In the genomic region with DNA sequence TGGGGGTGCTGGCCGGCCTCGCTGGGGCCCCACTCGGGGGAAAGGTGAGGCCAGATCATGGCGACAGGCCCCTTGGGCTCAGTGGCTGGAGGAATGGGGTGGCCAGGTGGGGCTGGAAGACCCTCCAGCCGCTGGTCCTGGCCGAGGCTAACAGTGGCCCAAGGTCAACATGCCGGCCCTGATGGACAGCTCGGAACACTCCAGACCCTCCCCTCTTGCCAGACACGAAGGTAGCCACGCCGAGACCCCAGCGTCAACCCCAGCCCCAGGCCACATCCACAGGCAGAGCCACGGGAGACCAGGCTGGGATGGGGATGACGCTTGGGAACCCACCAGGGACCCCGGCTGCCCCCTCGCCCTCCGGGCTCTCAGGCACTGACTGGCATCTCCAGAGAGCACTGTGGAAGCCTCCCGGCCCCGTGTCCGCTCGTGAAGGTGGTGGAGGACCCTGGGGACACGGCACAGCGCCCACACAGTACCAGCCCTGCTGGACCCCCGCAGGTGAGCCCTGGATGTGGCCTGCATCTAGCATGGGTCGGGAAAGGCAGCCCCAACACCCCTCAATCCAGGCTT, we compare ENCODE assay signal across 30 cellular contexts. TPM values are rescaled to one million over a fixed set of nuclear protein-coding genes. Genes with fewer than 3 reads are reported as not detected.
"Had no signal": no experiment of that assay in that cellular context is flagged by ENCODE, and none has a peak within 500 bp of the region (broad histone marks: within the 10 kb centered on the region; RNA-seq: fewer than 3 reads in every experiment).

No MANE protein-coding gene starts in this region.

- H3K4me3 Mint-ChIP-seq: activated CD4-positive, alpha-beta T cell treated with anti-CD3 and anti-CD28 coated beads, Interleukin-2, amount 10 ng/mL, durations not matched to agents 24 days and 14 days; activated CD8-positive, alpha-beta memory T cell treated with anti-CD3 and anti-CD28 coated beads, Interleukin-2, amount 10 ng/mL, durations not matched to agents 7 days and 5 days; activated CD8-positive, alpha-beta T cell treated with anti-CD3 and anti-CD28 coated beads for 36 hours; activated naive CD8-positive, alpha-beta T cell treated with anti-CD3 and anti-CD28 coated beads, Interleukin-2, amount 50 U/mL, for 24 hours; mesothelial cell of epicardium; T-cell; T-helper 2 cell treated with Interferon-gamma antibody and Interleukin-4, amounts not matched to agents 5 μg/mL and 100 μg/mL, for 36 hours had no signal

- H3K27me3 ChIP-seq: ascending aorta, brain microvascular endothelial cell, pancreas had no signal

- H3K36me3 Mint-ChIP-seq: naive thymus-derived CD8-positive, alpha-beta T cell; T-cell had no signal

- FAIRE-seq: colon, kidney, pancreas had no signal

- H3K27ac ChIP-seq: ascending aorta, brain microvascular endothelial cell, dorsolateral prefrontal cortex, epithelial cell of prostate, heart right ventricle, neutrophil, pancreas, psoas muscle, right atrium auricular region, upper lobe of left lung, VCaP had no signal

- H3K9me3 ChIP-seq: ascending aorta, heart right ventricle, neutrophil, pancreas, psoas muscle, right atrium auricular region, upper lobe of left lung had no signal

- H3K27ac Mint-ChIP-seq: activated CD4-positive, alpha-beta T cell treated with anti-CD3 and anti-CD28 coated beads, Interleukin-2, amount 10 ng/mL, durations not matched to agents 24 days and 14 days; activated CD8-positive, alpha-beta memory T cell treated with anti-CD3 and anti-CD28 coated beads, Interleukin-2, amount 10 ng/mL, durations not matched to agents 7 days and 5 days; activated CD8-positive, alpha-beta T cell treated with anti-CD3 and anti-CD28 coated beads for 36 hours; activated naive CD8-positive, alpha-beta T cell treated with anti-CD3 and anti-CD28 coated beads, Interleukin-2, amount 50 U/mL, for 24 hours; mesothelial cell of epicardium; T-cell; T-helper 2 cell treated with Interferon-gamma antibody and Interleukin-4, amounts not matched to agents 5 μg/mL and 100 μg/mL, for 36 hours had no signal

- ATAC-seq: activated CD4-positive, CD25-positive, alpha-beta regulatory T cell treated with anti-CD3 and anti-CD28 coated beads, Interleukin-2, amount 50 U/mL, for 24 hours; activated CD8-positive, alpha-beta memory T cell treated with anti-CD3 and anti-CD28 coated beads, Interleukin-2, amount 10 ng/mL, durations not matched to agents 7 days and 5 days; activated CD8-positive, alpha-beta T cell treated with anti-CD3 and anti-CD28 coated beads for 36 hours; activated naive CD8-positive, alpha-beta T cell treated with anti-CD3 and anti-CD28 coated beads, Interleukin-2, amount 50 U/mL, for 24 hours; stimulated activated naive CD8-positive, alpha-beta T cell treated with anti-CD3 and anti-CD28 coated beads, Interleukin-15, Interleukin-2, amounts not matched to agents 100 U/mL and 50 U/mL, for 24 hours; T-cell had no signal

- H3K27me3 Mint-ChIP-seq: activated CD4-positive, alpha-beta T cell treated with anti-CD3 and anti-CD28 coated beads, Interleukin-2, amount 10 ng/mL, durations not matched to agents 24 days and 14 days; activated CD8-positive, alpha-beta T cell treated with anti-CD3 and anti-CD28 coated beads for 36 hours; activated naive CD8-positive, alpha-beta T cell treated with anti-CD3 and anti-CD28 coated beads, Interleukin-2, amount 50 U/mL, for 24 hours had no signal

- H3K4me3 ChIP-seq: ascending aorta, heart right ventricle, lung, pancreas, psoas muscle, upper lobe of left lung had no signal

- H3K4me1 ChIP-seq: pancreas, psoas muscle had no signal

- H3K36me3 ChIP-seq: brain microvascular endothelial cell, pancreas, right atrium auricular region had no signal

- DNase-seq: activated CD4-positive, alpha-beta T cell treated with anti-CD3 and anti-CD28 coated beads, Interleukin-2, amount 10 ng/mL, durations not matched to agents 24 days and 14 days; activated CD8-positive, alpha-beta memory T cell treated with anti-CD3 and anti-CD28 coated beads, Interleukin-2, amount 10 ng/mL, durations not matched to agents 7 days and 5 days; activated CD8-positive, alpha-beta T cell treated with anti-CD3 and anti-CD28 coated beads for 36 hours; activated effector memory CD4-positive, alpha-beta T cell treated with anti-CD3 and anti-CD28 coated beads, Interleukin-2, amount 50 U/mL, for 16 hours; activated naive CD4-positive, alpha-beta T cell treated with anti-CD3 and anti-CD28 coated beads, Interleukin-2, amount 50 U/mL, for 16 hours; activated naive CD8-positive, alpha-beta T cell treated with anti-CD3 and anti-CD28 coated beads, Interleukin-2, amount 50 U/mL, for 24 hours; activated T-cell treated with anti-CD3 and anti-CD28 coated beads for 4 hours; brain microvascular endothelial cell; caudate nucleus; dorsolateral prefrontal cortex; heart right ventricle; kidney; naive thymus-derived CD8-positive, alpha-beta T cell; stimulated activated CD4-positive, alpha-beta T cell treated with anti-CD3 and anti-CD28 coated beads, Interleukin-12 subunit alpha, Interleukin-12 subunit beta, amount 100 ng/mL, for 4 hours; stimulated activated CD4-positive, alpha-beta T cell treated with anti-CD3 and anti-CD28 coated beads, Interleukin-4, amount 100 ng/mL, for 4 hours; stimulated activated naive CD8-positive, alpha-beta T cell treated with anti-CD3 and anti-CD28 coated beads, Interleukin-15, Interleukin-2, amounts not matched to agents 100 U/mL and 50 U/mL, for 24 hours; T-cell had no signal

- H3K9me3 Mint-ChIP-seq: activated CD4-positive, alpha-beta T cell treated with anti-CD3 and anti-CD28 coated beads, Interleukin-2, amount 10 ng/mL, durations not matched to agents 24 days and 14 days; activated CD8-positive, alpha-beta T cell treated with anti-CD3 and anti-CD28 coated beads for 36 hours; activated naive CD8-positive, alpha-beta T cell treated with anti-CD3 and anti-CD28 coated beads, Interleukin-2, amount 50 U/mL, for 24 hours; mesothelial cell of epicardium; naive thymus-derived CD8-positive, alpha-beta T cell; T-cell; T-helper 2 cell treated with Interferon-gamma antibody and Interleukin-4, amounts not matched to agents 5 μg/mL and 100 μg/mL, for 36 hours had no signal

RNA-seq across cellular contexts. Expression of a gene that starts 0.9 kb away (rescaled TPM):
- total RNA-seq: ascending aorta, right atrium auricular region had no signal
